ENCODE assay signal across 28 cellular contexts in genomic region chr1:112026501-112026900, GRCh38. TPM values are rescaled to one million over a fixed set of nuclear protein-coding genes. Genes with fewer than 3 reads are reported as not detected.
"Had no signal": no experiment of that assay in that cellular context is flagged by ENCODE, and none has a peak within 500 bp of the region (broad histone marks: within the 10 kb centered on the region; RNA-seq: fewer than 3 reads in every experiment).

No MANE protein-coding gene starts in this region.

- DNase-seq: activated effector memory CD4-positive, alpha-beta T cell treated with anti-CD3 and anti-CD28 coated beads, Interleukin-2, amount 50 U/mL, for 16 hours; activated effector memory CD4-positive, alpha-beta T cell treated with Interleukin-2 at 50 U/mL for 16 hours; activated gamma-delta T cell; activated gamma-delta T cell treated with Interleukin-2 at 50 U/mL for 16 hours; activated naive CD4-positive, alpha-beta T cell; activated naive CD4-positive, alpha-beta T cell treated with anti-CD3 and anti-CD28 coated beads for 36 hours; activated naive CD4-positive, alpha-beta T cell treated with anti-CD3 and anti-CD28 coated beads, Interleukin-2, amount 10 ng/mL, durations not matched to agents 7 days and 5 days; activated naive CD4-positive, alpha-beta T cell treated with anti-CD3 and anti-CD28 coated beads, Interleukin-2, amount 50 U/mL, for 16 hours; activated naive CD4-positive, alpha-beta T cell treated with Interleukin-2 at 50 U/mL for 16 hours; activated naive CD8-positive, alpha-beta T cell treated with anti-CD3 and anti-CD28 coated beads for 36 hours; activated naive CD8-positive, alpha-beta T cell treated with anti-CD3 and anti-CD28 coated beads, Interleukin-2, amount 10 ng/mL, durations not matched to agents 7 days and 5 days; activated naive CD8-positive, alpha-beta T cell treated with anti-CD3 and anti-CD28 coated beads, Interleukin-2, amount 50 U/mL, for 24 hours; activated T-cell treated with anti-CD3 and anti-CD28 coated beads, Interleukin-2, amount 50 U/mL, for 24 hours; activated T-cell treated with anti-CD3 and anti-CD28 coated beads, Interleukin-2, amount 50 U/mL, for 4 hours; activated T-cell treated with anti-CD3 and anti-CD28 coated beads, Interleukin-2, amount 50 U/mL, for 48 hours; activated T-cell treated with anti-CD3 and anti-CD28 coated beads, Interleukin-2, amount 50 U/mL, for 72 hours; amniotic stem cell; amygdala; anterior cingulate cortex; aorta; body of pancreas; brain microvascular endothelial cell; central memory CD4-positive, alpha-beta T cell; colonic mucosa had no signal

RNA-seq across cellular contexts. Expression of gene KCND3, which starts 37.0 kb away (rescaled TPM):
- total RNA-seq: activated naive CD4-positive, alpha-beta T cell treated with anti-CD3 and anti-CD28 coated beads for 36 hours; activated naive CD4-positive, alpha-beta T cell treated with anti-CD3 and anti-CD28 coated beads, Interleukin-2, amount 50 U/mL, for 72 hours; activated naive CD8-positive, alpha-beta T cell treated with anti-CD3 and anti-CD28 coated beads for 36 hours; activated naive CD8-positive, alpha-beta T cell treated with anti-CD3 and anti-CD28 coated beads, Interleukin-2, amount 10 ng/mL, durations not matched to agents 7 days and 5 days; activated T-cell treated with anti-CD3 and anti-CD28 coated beads, Interleukin-2, amount 50 U/mL, for 4 hours; activated T-cell treated with anti-CD3 and anti-CD28 coated beads, Interleukin-2, amount 50 U/mL, for 72 hours; activated T-helper 1 cell treated with anti-CD3 and anti-CD28 coated beads, Interleukin-12 subunit alpha, Interleukin-12 subunit beta, Interleukin-2, Interleukin-4 antibody, amounts not matched to agents 30 ng/mL and 10 ng/mL and 1 ng/mL, durations not matched to agents 14 hours and 24 hours and 36 hours; activated T-helper 17 cell treated with anti-CD3 and anti-CD28 coated beads, Interleukin-2, amount 50 U/mL, for 72 hours; activated T-helper 2 cell treated with anti-CD3 and anti-CD28 coated beads, Interferon-gamma antibody, Interleukin-2, Interleukin-4, amounts not matched to agents 10 μg/mL and 5 μg/mL and 100 μg/mL, durations not matched to agents 14 hours and 24 hours and 36 hours had no signal
